In the genomic region with DNA sequence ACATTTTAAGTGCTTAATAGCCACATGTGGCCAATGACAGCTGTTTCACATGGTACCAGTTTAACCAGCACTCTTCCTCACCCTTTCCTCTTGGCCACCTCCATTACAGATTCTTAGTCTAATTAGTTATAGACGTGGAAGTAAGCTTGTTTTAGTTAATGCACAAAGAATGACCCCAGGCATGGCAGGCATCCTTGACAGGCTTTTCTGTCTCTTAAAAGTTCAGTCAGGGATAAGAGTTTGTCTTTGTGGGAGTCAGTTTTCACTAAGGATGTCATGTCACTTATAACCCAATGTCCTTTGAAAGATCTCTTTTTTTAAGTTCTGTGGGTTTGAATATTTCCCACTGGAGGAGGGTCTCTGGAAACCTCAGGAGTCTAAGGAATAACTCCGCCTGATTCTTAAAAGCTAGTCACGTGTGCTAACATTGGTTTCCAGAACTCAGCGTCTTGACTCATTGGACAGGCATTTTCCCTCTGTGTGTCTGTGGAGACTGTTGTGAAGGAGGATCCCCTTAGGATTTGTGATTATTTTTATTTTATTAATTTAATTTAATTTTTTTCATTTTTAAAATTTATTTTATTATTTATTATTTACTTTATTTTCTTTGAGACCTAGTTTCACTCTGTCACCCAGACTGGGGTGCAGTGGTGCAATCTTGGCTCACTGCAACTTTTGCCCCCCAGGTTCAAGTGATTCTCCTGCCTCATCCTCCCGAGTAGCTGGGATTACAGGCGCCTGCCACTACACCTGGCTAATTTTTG, we compare ENCODE assay signal across 10 cellular contexts.
DNase-seq lines count a peak whose midpoint lies in the region; ATAC-seq, FAIRE-seq and TF ChIP-seq lines count a peak whose summit lies in the region.
"Had no signal": no experiment of that assay in that cellular context is flagged by ENCODE, and none has a peak within 500 bp of the region (broad histone marks: within the 10 kb centered on the region; RNA-seq: fewer than 3 reads in every experiment).

No MANE protein-coding gene starts in this region.

- H3K9me3 ChIP-seq in adipocyte (ENCODE audit: control insufficient read depth, low read length) (no peaks in the 10 kb centered on the region), subcutaneous abdominal adipose tissue (ENCODE audit: control insufficient read depth in 5 of 5, low read length in 5 of 5) (no peaks in the 10 kb centered on the region)

- no peaks in the 10 kb centered on the region for H3K36me3 ChIP-seq in adipocyte (ENCODE audit: control insufficient read depth, insufficient read depth, low read length, severe bottlenecking)
- H3K36me3 ChIP-seq in subcutaneous abdominal adipose tissue (ENCODE audit: control insufficient read depth in 5 of 5, insufficient read depth in 5 of 5, low read length in 5 of 5): no peaks in the 10 kb centered on the region

- peak; percentile 86 for FAIRE-seq in H54 (lab: Jason Lieb, UNC)

- H3K27ac ChIP-seq in subcutaneous abdominal adipose tissue (ENCODE audit: low read depth, low read length): peak overlapping the region; percentile 5

- no peak overlapping the region for H3K9ac ChIP-seq in adipocyte (ENCODE audit: low read length)
- peak overlapping the region in 1 of 5 donors; percentile 27 for H3K9ac ChIP-seq in subcutaneous abdominal adipose tissue (ENCODE audit: low read length in 5 of 5)

- no peak for TF ChIP-seq POLR2A in H54 (IDR thresholded peaks at IDR 0.05; ENCODE audit: low read depth, low read length)

- intact Hi-C loops in left ventricle myocardium superior (cut with micrococcal nuclease): no loop called here

- DNase-seq in H54 (ENCODE audit: insufficient read length, low spot score): peak; percentile 24
- peak; percentile 85 for DNase-seq in adipocyte (ENCODE audit: low read depth)
- no peak for DNase-seq in left ventricle myocardium superior
- no peak for DNase-seq in activated naive CD4-positive, alpha-beta T cell treated with Interleukin-2 at 50 U/mL for 16 hours
- no peak for DNase-seq in stimulated activated CD4-positive, alpha-beta T cell treated with anti-CD3 and anti-CD28 coated beads, Interleukin-4, amount 100 ng/mL, for 24 hours
- DNase-seq: activated B cell treated with CpG ODN at 0.5 μM for 24 hours, cerebellar nuclear complex, NCI-H187 treated with DMSO at 0.1 percent for 48 hours had no signal

- H3K4me3 ChIP-seq in adipocyte (ENCODE audit: low read length): peak overlapping the region; percentile 24
- H3K4me3 ChIP-seq in subcutaneous abdominal adipose tissue (ENCODE audit: low read depth in 1 of 5, low read length in 5 of 5): no peak overlapping the region

- H3K27me3 ChIP-seq in adipocyte (replicated peaks; ENCODE audit: control insufficient read depth, insufficient read depth, low read length): no peaks in the 10 kb centered on the region
- H3K27me3 ChIP-seq in subcutaneous abdominal adipose tissue (ENCODE audit: control insufficient read depth in 5 of 5, insufficient read depth in 4 of 5, low read length in 5 of 5): no peaks in the 10 kb centered on the region

- H3K4me1 ChIP-seq in adipocyte (ENCODE audit: control insufficient read depth, insufficient read depth, low read length): peaks cover 79% of the 10 kb centered on the region
- H3K4me1 ChIP-seq in subcutaneous abdominal adipose tissue (ENCODE audit: control insufficient read depth in 5 of 5, insufficient read depth in 5 of 5, low read length in 5 of 5): peaks cover 5 to 38% (median 32%) of the 10 kb centered on the region in 5 donors

- peak; percentile 56 for ATAC-seq in left ventricle myocardium superior
- no peak for ATAC-seq in GM18519 (IDR thresholded peaks at IDR 0.05; ENCODE audit: low FRiP score, unreplicated experiment)

Comparison
In these comparisons a context has a peak if more than half of its experiments do, and no peak if none do; other contexts are left out.
1. DNase-seq: peak in H54 (single experiment) and adipocyte (single experiment); none in left ventricle myocardium superior (single experiment), activated naive CD4-positive, alpha-beta T cell treated with Interleukin-2 at 50 U/mL for 16 hours (single experiment) and stimulated activated CD4-positive, alpha-beta T cell treated with anti-CD3 and anti-CD28 coated beads, Interleukin-4, amount 100 ng/mL, for 24 hours (single experiment).